Comparison of ENCODE assay signal across 8 cellular contexts in the genomic region with DNA sequence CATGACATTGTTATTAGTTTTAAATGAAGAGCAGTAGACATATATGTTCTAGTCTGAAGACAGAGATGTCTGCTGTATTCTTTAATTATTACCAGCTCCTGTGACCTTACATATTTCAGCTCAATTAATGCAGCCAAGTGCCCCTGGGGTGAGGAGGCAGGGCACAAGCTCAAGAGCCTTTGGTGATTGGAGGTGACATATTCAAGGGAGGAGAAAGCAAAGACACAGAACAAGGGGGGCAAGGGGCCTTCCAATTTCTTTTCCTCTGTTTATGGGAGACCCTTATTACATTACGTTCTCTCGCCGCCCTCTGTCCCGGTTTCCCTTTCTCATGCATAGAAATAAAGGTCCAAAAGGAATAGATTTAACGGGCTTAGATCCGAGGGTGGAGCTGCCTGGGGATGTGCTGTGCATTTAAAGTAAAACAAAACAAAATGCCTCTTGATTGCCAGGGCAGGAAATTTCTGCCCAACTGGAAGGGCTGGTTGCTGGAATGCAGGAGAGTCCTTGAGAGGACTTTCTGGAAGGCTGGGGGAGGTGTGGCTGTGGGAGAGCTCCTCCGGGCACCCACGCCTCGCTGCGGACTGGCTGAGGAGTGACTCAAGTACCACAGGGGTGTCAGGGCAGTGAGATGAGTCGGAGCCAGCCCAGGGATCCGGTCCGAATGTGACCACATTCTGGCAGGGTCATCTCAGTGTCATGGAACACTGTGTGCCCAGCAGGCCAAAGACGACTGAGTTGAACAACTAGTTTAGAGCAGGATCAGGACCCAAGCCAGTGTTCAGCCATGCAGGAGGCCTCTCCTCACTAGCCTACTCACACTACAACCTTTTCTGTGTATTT. TPM values are rescaled to one million over a fixed set of nuclear protein-coding genes. Genes with fewer than 3 reads are reported as not detected.
DNase-seq lines count a peak whose midpoint lies in the region; ATAC-seq and TF ChIP-seq lines count a peak whose summit lies in the region.

No MANE protein-coding gene starts in this region.

- H3K9me3 Mint-ChIP-seq in neural crest cell, result peaks cover 5% of the 10 kb centered on the region
- no peaks in the 10 kb centered on the region for H3K9me3 Mint-ChIP-seq in stimulated activated effector memory CD8-positive, alpha-beta T cell treated with anti-CD3 and anti-CD28 coated beads, Interleukin-12 subunit alpha, Interleukin-12 subunit beta, amount 100 ng/mL, for 72 hours

- peak overlapping the region; percentile 24 for H3K27ac Mint-ChIP-seq in neural crest cell (ENCODE audit: unreplicated experiment)
- H3K27ac Mint-ChIP-seq in stimulated activated effector memory CD8-positive, alpha-beta T cell treated with anti-CD3 and anti-CD28 coated beads, Interleukin-12 subunit alpha, Interleukin-12 subunit beta, amount 100 ng/mL, for 72 hours, result no peak overlapping the region

- peaks cover 16% of the 10 kb centered on the region for H3K4me1 Mint-ChIP-seq in neural crest cell
- H3K4me1 Mint-ChIP-seq in stimulated activated effector memory CD8-positive, alpha-beta T cell treated with anti-CD3 and anti-CD28 coated beads, Interleukin-12 subunit alpha, Interleukin-12 subunit beta, amount 100 ng/mL, for 72 hours, result no peaks in the 10 kb centered on the region

- H3K27me3 Mint-ChIP-seq in neural crest cell (ENCODE audit: low read depth), result peaks cover 11% of the 10 kb centered on the region

- TF ChIP-seq CTCF in neural crest cell (conservative IDR thresholded peaks at IDR 0.05), result no peak

- H3K27me3 ChIP-seq in MG63, result no peaks in the 10 kb centered on the region

- DNase-seq in AG08395 (ENCODE audit: low spot score) (peak; percentile 95), MG63 (peak; percentile 96), epidermal melanocyte (ENCODE audit: insufficient read length, low spot score) (peak; percentile 72), neural crest cell (ENCODE audit: low read depth, low spot score) (no peak), DMS153 treated with DMSO at 0.1 percent for 48 hours (lab: John Stamatoyannopoulos, UW; ENCODE audit: unreplicated experiment) (no peak), NCI-H187 (lab: John Stamatoyannopoulos, UW) (no peak), KBM-7 (no peak)
- no peak for DNase-seq in stimulated activated effector memory CD8-positive, alpha-beta T cell treated with anti-CD3 and anti-CD28 coated beads, Interleukin-12 subunit alpha, Interleukin-12 subunit beta, amount 100 ng/mL, for 72 hours (ENCODE audit: low spot score in 2 of 2)

- H3K4me3 Mint-ChIP-seq in neural crest cell, result no peak overlapping the region
- no peak overlapping the region for H3K4me3 Mint-ChIP-seq in stimulated activated effector memory CD8-positive, alpha-beta T cell treated with anti-CD3 and anti-CD28 coated beads, Interleukin-12 subunit alpha, Interleukin-12 subunit beta, amount 100 ng/mL, for 72 hours

- H3K36me3 Mint-ChIP-seq in neural crest cell (ENCODE audit: low read depth), result no peaks in the 10 kb centered on the region
- no peaks in the 10 kb centered on the region for H3K36me3 Mint-ChIP-seq in stimulated activated effector memory CD8-positive, alpha-beta T cell treated with anti-CD3 and anti-CD28 coated beads, Interleukin-12 subunit alpha, Interleukin-12 subunit beta, amount 100 ng/mL, for 72 hours

- in situ Hi-C loops in KBM-7 (cut with MboI; ENCODE audit: low pct_unique_long_range_greater_than_20kb, low sequenced_read_pairs), result no loop called here

- ATAC-seq in stimulated activated effector memory CD8-positive, alpha-beta T cell treated with anti-CD3 and anti-CD28 coated beads, Interleukin-12 subunit alpha, Interleukin-12 subunit beta, amount 100 ng/mL, for 72 hours, result no peak

- H3K4me3 ChIP-seq in MG63, result peak overlapping the region; percentile 15; the same call in 1 of the 2 replicates

- no peaks in the 10 kb centered on the region for H3K36me3 ChIP-seq in MG63

- no peaks in the 10 kb centered on the region for H3K9me3 ChIP-seq in MG63

RNA-seq across cellular contexts. Expression of a gene that starts 32.1 kb away (rescaled TPM):
- total RNA-seq in MG63 (2014; rRNA removed; shearing (Covaris generic); ENCODE audit: low replicate concordance), result 0.33 TPM in 1 of 2 replicates, not detected in the other
- not detected in 2 replicates for total RNA-seq in neural crest cell

Comparison
In these comparisons a context has a peak if more than half of its experiments do, and no peak if none do; other contexts are left out.
1. DNase-seq: peak in AG08395 (single experiment), MG63 (single experiment) and epidermal melanocyte (single experiment); none in neural crest cell (single experiment), DMS153 treated with DMSO at 0.1 percent for 48 hours (single experiment), NCI-H187 (0 of 2), stimulated activated effector memory CD8-positive, alpha-beta T cell treated with anti-CD3 and anti-CD28 coated beads, Interleukin-12 subunit alpha, Interleukin-12 subunit beta, amount 100 ng/mL, for 72 hours (0 of 2) and KBM-7 (single experiment).